In the genomic region with DNA sequence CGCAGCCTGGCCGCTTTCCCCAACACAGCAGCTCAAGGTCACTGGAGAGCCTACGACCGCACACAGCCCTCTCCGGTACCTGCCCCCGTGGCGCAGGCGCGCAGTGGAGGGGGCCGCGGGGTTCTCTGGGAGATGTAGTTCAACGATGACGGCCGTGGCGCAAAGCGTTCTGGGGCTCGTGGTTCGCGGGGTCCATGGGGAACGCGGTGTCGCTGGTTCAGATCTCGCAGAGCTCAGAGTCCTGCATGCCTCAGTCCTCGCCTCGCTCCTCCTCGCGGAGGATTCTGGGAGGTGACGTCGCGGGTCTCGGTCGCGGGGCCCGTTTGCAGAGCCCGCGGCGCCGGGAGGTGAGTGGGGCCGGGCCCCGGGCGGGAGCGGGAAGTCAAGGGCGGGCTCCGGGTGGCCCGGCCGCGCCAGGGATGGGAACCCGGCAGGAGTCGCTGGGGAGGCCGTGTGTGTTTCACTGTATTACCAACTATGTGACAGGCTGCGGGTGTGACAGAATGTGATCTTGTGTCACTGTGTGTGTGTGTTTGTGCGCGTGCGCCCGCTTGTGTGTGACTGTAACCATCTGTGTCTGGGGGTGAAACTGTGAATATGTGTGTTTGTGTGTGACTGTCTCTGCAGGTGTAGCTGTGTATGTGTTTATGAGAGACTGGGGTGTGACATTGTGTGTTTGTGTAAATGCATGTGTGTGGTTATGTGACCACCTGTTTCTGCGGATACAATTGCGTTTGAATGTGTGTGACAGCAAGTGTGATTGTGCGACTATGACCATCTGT, we compare ENCODE assay signal across 1 cellular context.
A peak's percentile ranks its signal among the peaks of the same experiment; 100 is the strongest.
TF ChIP-seq lines count a peak whose summit lies in the region.

TSS of gene ZNF527 (plus strand) at position 220 of the 782 bp plus-strand sequence. CDS start 3,100 bp downstream, outside the sequence.

TF ChIP-seq in GM12878, 131 proteins besides CTCF, POLR2A, EP300 and RAD21 (continued from another document and continues in another):
- TF ChIP-seq, protein P1, sequence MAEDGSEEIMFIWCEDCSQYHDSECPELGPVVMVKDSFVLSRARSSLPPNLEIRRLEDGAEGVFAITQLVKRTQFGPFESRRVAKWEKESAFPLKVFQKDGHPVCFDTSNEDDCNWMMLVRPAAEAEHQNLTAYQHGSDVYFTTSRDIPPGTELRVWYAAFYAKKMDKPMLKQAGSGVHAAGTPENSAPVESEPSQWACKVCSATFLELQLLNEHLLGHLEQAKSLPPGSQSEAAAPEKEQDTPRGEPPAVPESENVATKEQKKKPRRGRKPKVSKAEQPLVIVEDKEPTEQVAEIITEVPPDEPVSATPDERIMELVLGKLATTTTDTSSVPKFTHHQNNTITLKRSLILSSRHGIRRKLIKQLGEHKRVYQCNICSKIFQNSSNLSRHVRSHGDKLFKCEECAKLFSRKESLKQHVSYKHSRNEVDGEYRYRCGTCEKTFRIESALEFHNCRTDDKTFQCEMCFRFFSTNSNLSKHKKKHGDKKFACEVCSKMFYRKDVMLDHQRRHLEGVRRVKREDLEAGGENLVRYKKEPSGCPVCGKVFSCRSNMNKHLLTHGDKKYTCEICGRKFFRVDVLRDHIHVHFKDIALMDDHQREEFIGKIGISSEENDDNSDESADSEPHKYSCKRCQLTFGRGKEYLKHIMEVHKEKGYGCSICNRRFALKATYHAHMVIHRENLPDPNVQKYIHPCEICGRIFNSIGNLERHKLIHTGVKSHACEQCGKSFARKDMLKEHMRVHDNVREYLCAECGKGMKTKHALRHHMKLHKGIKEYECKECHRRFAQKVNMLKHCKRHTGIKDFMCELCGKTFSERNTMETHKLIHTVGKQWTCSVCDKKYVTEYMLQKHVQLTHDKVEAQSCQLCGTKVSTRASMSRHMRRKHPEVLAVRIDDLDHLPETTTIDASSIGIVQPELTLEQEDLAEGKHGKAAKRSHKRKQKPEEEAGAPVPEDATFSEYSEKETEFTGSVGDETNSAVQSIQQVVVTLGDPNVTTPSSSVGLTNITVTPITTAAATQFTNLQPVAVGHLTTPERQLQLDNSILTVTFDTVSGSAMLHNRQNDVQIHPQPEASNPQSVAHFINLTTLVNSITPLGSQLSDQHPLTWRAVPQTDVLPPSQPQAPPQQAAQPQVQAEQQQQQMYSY (CRISPR knock-in tag; IDR thresholded peaks at IDR 0.05) = no peak
- TF ChIP-seq, protein P2, sequence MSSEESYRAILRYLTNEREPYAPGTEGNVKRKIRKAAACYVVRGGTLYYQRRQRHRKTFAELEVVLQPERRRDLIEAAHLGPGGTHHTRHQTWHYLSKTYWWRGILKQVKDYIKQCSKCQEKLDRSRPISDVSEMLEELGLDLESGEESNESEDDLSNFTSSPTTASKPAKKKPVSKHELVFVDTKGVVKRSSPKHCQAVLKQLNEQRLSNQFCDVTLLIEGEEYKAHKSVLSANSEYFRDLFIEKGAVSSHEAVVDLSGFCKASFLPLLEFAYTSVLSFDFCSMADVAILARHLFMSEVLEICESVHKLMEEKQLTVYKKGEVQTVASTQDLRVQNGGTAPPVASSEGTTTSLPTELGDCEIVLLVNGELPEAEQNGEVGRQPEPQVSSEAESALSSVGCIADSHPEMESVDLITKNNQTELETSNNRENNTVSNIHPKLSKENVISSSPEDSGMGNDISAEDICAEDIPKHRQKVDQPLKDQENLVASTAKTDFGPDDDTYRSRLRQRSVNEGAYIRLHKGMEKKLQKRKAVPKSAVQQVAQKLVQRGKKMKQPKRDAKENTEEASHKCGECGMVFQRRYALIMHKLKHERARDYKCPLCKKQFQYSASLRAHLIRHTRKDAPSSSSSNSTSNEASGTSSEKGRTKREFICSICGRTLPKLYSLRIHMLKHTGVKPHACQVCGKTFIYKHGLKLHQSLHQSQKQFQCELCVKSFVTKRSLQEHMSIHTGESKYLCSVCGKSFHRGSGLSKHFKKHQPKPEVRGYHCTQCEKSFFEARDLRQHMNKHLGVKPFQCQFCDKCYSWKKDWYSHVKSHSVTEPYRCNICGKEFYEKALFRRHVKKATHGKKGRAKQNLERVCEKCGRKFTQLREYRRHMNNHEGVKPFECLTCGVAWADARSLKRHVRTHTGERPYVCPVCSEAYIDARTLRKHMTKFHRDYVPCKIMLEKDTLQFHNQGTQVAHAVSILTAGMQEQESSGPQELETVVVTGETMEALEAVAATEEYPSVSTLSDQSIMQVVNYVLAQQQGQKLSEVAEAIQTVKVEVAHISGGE (CRISPR knock-in tag; IDR thresholded peaks at IDR 0.05) = no peak
- no peak for TF ChIP-seq IRF4 (IDR thresholded peaks at IDR 0.05; ENCODE audit: low read depth, low read length)
- no peak; the same call in 1 of the 2 replicates for TF ChIP-seq PAX5 (IDR thresholded peaks at IDR 0.05; ENCODE audit: borderline replicate concordance, low read depth, low read length)
- TF ChIP-seq SMC3 (IDR thresholded peaks at IDR 0.05; ENCODE audit: borderline replicate concordance, low read length) = no peak
- no peak for TF ChIP-seq KAT2A (conservative IDR thresholded peaks at IDR 0.05; ENCODE audit: control insufficient read depth, low read depth, low read length)
- no peak for TF ChIP-seq BHLHE40 (IDR thresholded peaks at IDR 0.05; ENCODE audit: borderline replicate concordance in 1 of 2, low read depth in 2 of 2, low read length in 1 of 2)
- no peak for TF ChIP-seq ZNF24 (IDR thresholded peaks at IDR 0.05)
- TF ChIP-seq NKRF (conservative IDR thresholded peaks at IDR 0.05) = peak; percentile 51; the same call in 1 of the 2 replicates
- TF ChIP-seq HDAC2 (IDR thresholded peaks at IDR 0.05) = no peak
- TF ChIP-seq, protein P3, sequence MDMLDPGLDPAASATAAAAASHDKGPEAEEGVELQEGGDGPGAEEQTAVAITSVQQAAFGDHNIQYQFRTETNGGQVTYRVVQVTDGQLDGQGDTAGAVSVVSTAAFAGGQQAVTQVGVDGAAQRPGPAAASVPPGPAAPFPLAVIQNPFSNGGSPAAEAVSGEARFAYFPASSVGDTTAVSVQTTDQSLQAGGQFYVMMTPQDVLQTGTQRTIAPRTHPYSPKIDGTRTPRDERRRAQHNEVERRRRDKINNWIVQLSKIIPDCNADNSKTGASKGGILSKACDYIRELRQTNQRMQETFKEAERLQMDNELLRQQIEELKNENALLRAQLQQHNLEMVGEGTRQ (IDR thresholded peaks at IDR 0.05; ENCODE audit: borderline replicate concordance, low read depth, low read length) = no peak; the same call in 1 of the 2 replicates
- TF ChIP-seq, protein P4, sequence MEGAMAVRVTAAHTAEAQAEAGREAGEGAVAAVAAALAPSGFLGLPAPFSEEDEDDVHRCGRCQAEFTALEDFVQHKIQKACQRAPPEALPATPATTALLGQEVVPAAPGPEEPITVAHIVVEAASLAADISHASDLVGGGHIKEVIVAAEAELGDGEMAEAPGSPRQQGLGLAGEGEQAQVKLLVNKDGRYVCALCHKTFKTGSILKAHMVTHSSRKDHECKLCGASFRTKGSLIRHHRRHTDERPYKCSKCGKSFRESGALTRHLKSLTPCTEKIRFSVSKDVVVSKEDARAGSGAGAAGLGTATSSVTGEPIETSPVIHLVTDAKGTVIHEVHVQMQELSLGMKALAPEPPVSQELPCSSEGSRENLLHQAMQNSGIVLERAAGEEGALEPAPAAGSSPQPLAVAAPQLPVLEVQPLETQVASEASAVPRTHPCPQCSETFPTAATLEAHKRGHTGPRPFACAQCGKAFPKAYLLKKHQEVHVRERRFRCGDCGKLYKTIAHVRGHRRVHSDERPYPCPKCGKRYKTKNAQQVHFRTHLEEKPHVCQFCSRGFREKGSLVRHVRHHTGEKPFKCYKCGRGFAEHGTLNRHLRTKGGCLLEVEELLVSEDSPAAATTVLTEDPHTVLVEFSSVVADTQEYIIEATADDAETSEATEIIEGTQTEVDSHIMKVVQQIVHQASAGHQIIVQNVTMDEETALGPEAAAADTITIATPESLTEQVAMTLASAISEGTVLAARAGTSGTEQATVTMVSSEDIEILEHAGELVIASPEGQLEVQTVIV (IDR thresholded peaks at IDR 0.05; ENCODE audit: borderline replicate concordance, partially characterized antibody) = no peak
- TF ChIP-seq RCOR1 (conservative IDR thresholded peaks at IDR 0.05; ENCODE audit: low read depth, low read length) = peak; percentile 76
- no peak for TF ChIP-seq ZNF274 (IDR thresholded peaks at IDR 0.05; ENCODE audit: insufficient read depth, insufficient read length)
- TF ChIP-seq HSF1 (IDR thresholded peaks at IDR 0.05; ENCODE audit: low read depth, low read length) = no peak
- TF ChIP-seq CBX5 (IDR thresholded peaks at IDR 0.05; ENCODE audit: low read depth) = peak; percentile 89; the same call in 1 of the 2 replicates
- peak; percentile 76 for TF ChIP-seq NRF1 (conservative IDR thresholded peaks at IDR 0.05; ENCODE audit: low read depth, low read length)
- TF ChIP-seq, protein P5, sequence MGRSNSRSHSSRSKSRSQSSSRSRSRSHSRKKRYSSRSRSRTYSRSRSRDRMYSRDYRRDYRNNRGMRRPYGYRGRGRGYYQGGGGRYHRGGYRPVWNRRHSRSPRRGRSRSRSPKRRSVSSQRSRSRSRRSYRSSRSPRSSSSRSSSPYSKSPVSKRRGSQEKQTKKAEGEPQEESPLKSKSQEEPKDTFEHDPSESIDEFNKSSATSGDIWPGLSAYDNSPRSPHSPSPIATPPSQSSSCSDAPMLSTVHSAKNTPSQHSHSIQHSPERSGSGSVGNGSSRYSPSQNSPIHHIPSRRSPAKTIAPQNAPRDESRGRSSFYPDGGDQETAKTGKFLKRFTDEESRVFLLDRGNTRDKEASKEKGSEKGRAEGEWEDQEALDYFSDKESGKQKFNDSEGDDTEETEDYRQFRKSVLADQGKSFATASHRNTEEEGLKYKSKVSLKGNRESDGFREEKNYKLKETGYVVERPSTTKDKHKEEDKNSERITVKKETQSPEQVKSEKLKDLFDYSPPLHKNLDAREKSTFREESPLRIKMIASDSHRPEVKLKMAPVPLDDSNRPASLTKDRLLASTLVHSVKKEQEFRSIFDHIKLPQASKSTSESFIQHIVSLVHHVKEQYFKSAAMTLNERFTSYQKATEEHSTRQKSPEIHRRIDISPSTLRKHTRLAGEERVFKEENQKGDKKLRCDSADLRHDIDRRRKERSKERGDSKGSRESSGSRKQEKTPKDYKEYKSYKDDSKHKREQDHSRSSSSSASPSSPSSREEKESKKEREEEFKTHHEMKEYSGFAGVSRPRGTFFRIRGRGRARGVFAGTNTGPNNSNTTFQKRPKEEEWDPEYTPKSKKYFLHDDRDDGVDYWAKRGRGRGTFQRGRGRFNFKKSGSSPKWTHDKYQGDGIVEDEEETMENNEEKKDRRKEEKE (IDR thresholded peaks at IDR 0.05) = no peak
- peak; percentile 36 for TF ChIP-seq NBN (IDR thresholded peaks at IDR 0.05)
- peak; percentile 98 for TF ChIP-seq HCFC1 (IDR thresholded peaks at IDR 0.05; ENCODE audit: low read length)
- TF ChIP-seq ATF7 (IDR thresholded peaks at IDR 0.05; ENCODE audit: low read depth) = peak; percentile 53; the same call in 1 of the 2 replicates
- peak; percentile 94; the same call in 1 of the 2 replicates for TF ChIP-seq ESRRA (IDR thresholded peaks at IDR 0.05; ENCODE audit: low read length)
- no peak for TF ChIP-seq EZH2 (IDR thresholded peaks at IDR 0.05; ENCODE audit: borderline replicate concordance, control insufficient read depth, low read depth, low read length)
- TF ChIP-seq ZZZ3 (IDR thresholded peaks at IDR 0.05; ENCODE audit: control insufficient read depth, insufficient read length, low read depth) = no peak
- no peak for TF ChIP-seq ZNF217 (IDR thresholded peaks at IDR 0.05)
- TF ChIP-seq RELA (IDR thresholded peaks at IDR 0.05; ENCODE audit: borderline replicate concordance, partially characterized antibody) = peak; percentile 1
- no peak for TF ChIP-seq CHD1 (IDR thresholded peaks at IDR 0.05; ENCODE audit: low read depth, low read length)
- 0 out of 2 replicates have a peak, but pooled peaks have one; percentile 16 for TF ChIP-seq ELK1 (IDR thresholded peaks at IDR 0.05; ENCODE audit: low read depth, low read length)
- peak; percentile 12 for TF ChIP-seq CBFB (IDR thresholded peaks at IDR 0.05; ENCODE audit: low read depth)
- no peak for TF ChIP-seq TCF7 (IDR thresholded peaks at IDR 0.05; ENCODE audit: borderline replicate concordance)
- peak; percentile 63; the same call in 1 of the 2 replicates for TF ChIP-seq HDGF (IDR thresholded peaks at IDR 0.05)
- 0 out of 2 replicates have a peak, but pooled peaks have one; percentile 17 for TF ChIP-seq JUND (IDR thresholded peaks at IDR 0.05; ENCODE audit: low read depth, low read length)
- TF ChIP-seq CHD2 (IDR thresholded peaks at IDR 0.05; ENCODE audit: borderline replicate concordance, low read depth, low read length) = peak; percentile 96
